Comparison of ENCODE assay signal across 8 cellular contexts in the genomic region with DNA sequence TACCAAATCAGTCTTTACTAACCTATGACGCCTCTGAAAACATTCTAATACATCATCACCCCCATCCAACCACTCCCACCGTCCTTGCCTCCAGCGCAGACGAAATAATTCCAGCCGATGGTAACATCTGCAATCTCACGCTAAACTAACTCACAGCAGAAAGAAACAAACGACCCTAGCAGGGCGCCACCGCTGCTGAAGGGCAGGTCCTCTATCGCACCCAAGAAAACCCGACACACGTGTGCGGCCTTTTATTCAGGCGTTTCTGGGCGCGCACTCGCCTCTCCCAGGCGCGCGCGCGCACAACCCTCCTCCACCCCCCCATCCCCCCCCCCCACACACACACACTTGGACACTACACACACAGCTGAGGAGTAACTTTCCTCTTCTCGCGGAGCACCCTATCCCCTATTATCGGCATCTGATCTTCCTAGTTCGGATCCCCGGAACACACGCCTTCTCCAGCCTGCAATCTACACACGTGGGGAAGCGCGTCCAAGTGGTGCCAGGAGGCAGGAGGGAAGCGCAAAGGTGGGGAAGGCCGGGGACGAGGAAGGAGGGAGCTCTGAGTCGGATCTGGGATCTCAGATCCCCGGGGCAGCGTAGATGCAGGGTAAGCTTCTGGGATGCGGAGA. TPM values are rescaled to one million over a fixed set of nuclear protein-coding genes. Genes with fewer than 3 reads are reported as not detected.
DNase-seq lines count a peak whose midpoint lies in the region; ATAC-seq and TF ChIP-seq lines count a peak whose summit lies in the region.

No MANE protein-coding gene starts in this region.

- peak overlapping the region; percentile 81 for H3K4me3 ChIP-seq in hepatocyte
- peak overlapping the region; percentile 75 for H3K4me3 ChIP-seq in retinal pigment epithelial cell (ENCODE audit: low read length)

- H3K79me2 ChIP-seq in hepatocyte, result peaks cover 5% of the 10 kb centered on the region

- peaks cover 4% of the 10 kb centered on the region for H3K4me1 ChIP-seq in hepatocyte (ENCODE audit: insufficient read depth)

- no peaks in the 10 kb centered on the region for H3K9me2 ChIP-seq in hepatocyte (replicated peaks; ENCODE audit: insufficient read depth)

- no peaks in the 10 kb centered on the region for H4K20me1 ChIP-seq in hepatocyte (ENCODE audit: insufficient read depth, poor library complexity, severe bottlenecking)

- H3K27ac ChIP-seq in hepatocyte, result no peak overlapping the region

- H3K27me3 ChIP-seq in hepatocyte, result peaks cover 21% of the 10 kb centered on the region

- H3K9me3 ChIP-seq in hepatocyte (ENCODE audit: low read depth), result no peaks in the 10 kb centered on the region

- ATAC-seq in GM19395 (IDR thresholded peaks at IDR 0.05; ENCODE audit: unreplicated experiment), result no peak
- ATAC-seq in HG02763 (IDR thresholded peaks at IDR 0.05; ENCODE audit: unreplicated experiment), result no peak

- H2AFZ ChIP-seq in hepatocyte, result peak overlapping the region; percentile 85

- TF ChIP-seq CTCF in hepatocyte (IDR thresholded peaks at IDR 0.05; ENCODE audit: poor library complexity), result no peak
- no peak for TF ChIP-seq CTCF in retinal pigment epithelial cell (conservative IDR thresholded peaks at IDR 0.05; ENCODE audit: low read depth, low read length)

- DNase-seq in COLO668 (lab: John Stamatoyannopoulos, UW; ENCODE audit: unreplicated experiment), result peak; percentile 47
- peak; percentile 41 for DNase-seq in HPDE6-E6E7 (ENCODE audit: extremely low spot score)
- DNase-seq in RPMI7951 (ENCODE audit: low read depth), result peak; percentile 35
- peak in 44 of 58 donors; percentile 12 to 63 (median 41) for DNase-seq in anterior cingulate cortex (lab: John Stamatoyannopoulos, UW)
- peak; percentile 50 for DNase-seq in hepatocyte (ENCODE audit: low spot score)
- no peak for DNase-seq in retinal pigment epithelial cell (ENCODE audit: low read depth)

- WGBS in hepatocyte (ENCODE audit: low lambda C conversion rate, missing lambda C conversion rate), result 3% methylated on average over 21 of the region's 38 CpGs

- no peaks in the 10 kb centered on the region for H3K36me3 ChIP-seq in hepatocyte (replicated peaks; ENCODE audit: insufficient read depth, low read depth)

- H3K4me2 ChIP-seq in hepatocyte, result peak overlapping the region; percentile 93

RNA-seq across cellular contexts. Expression of a gene that starts 1.4 kb away (rescaled TPM):
- 1.8 TPM in 2 replicates for total RNA-seq in RPMI7951 (2014; rRNA removed; shearing (Covaris generic))
- total RNA-seq in hepatocyte, result 3.3 and 3.5 TPM in 2 replicates
- 2.3 and 2.8 TPM in 2 replicates for polyA plus RNA-seq in hepatocyte
